ENCODE assay signal across 13 cellular contexts in genomic region chr18:60984496-60984895, GRCh38.
DNase-seq lines count a peak whose midpoint lies in the region; TF ChIP-seq lines count a peak whose summit lies in the region.
"Had no signal": no experiment of that assay in that cellular context is flagged by ENCODE, and none has a peak within 500 bp of the region (broad histone marks: within the 10 kb centered on the region; RNA-seq: fewer than 3 reads in every experiment).

No MANE protein-coding gene starts in this region.

- no peaks in the 10 kb centered on the region for H3K9me3 ChIP-seq in CD4-positive, alpha-beta memory T cell (ENCODE audit: control insufficient read depth in 1 of 2, low read length in 2 of 2)
- no peaks in the 10 kb centered on the region for H3K9me3 ChIP-seq in sigmoid colon
- H3K9me3 ChIP-seq: tibial artery had no signal

- H3K4me3 Mint-ChIP-seq in CD4-positive, alpha-beta memory T cell: no peak overlapping the region
- H3K4me3 Mint-ChIP-seq: naive thymus-derived CD4-positive, alpha-beta T cell had no signal

- no peak for TF ChIP-seq POLR2A in sigmoid colon (IDR thresholded peaks at IDR 0.05)

- H3K36me3 Mint-ChIP-seq in CD4-positive, alpha-beta memory T cell: no peaks in the 10 kb centered on the region
- H3K36me3 Mint-ChIP-seq: naive thymus-derived CD4-positive, alpha-beta T cell had no signal

- no peaks in the 10 kb centered on the region for H3K36me3 ChIP-seq in brain microvascular endothelial cell (replicated peaks)
- no peaks in the 10 kb centered on the region for H3K36me3 ChIP-seq in CD4-positive, alpha-beta memory T cell (ENCODE audit: insufficient read depth, low read length)
- no peaks in the 10 kb centered on the region for H3K36me3 ChIP-seq in sigmoid colon
- H3K36me3 ChIP-seq: tibial artery had no signal

- WGBS in sigmoid colon, 2 donors: 64 to 84% methylated on average over 4 of the region's 4 CpGs

- no peak overlapping the region for H3K27ac ChIP-seq in brain microvascular endothelial cell
- no peak overlapping the region for H3K27ac ChIP-seq in CD4-positive, alpha-beta memory T cell (ENCODE audit: low read depth, low read length)
- no peak overlapping the region for H3K27ac ChIP-seq in sigmoid colon
- H3K27ac ChIP-seq: tibial artery had no signal

- TF ChIP-seq CTCF in AG04449 (IDR thresholded peaks at IDR 0.05; ENCODE audit: insufficient read depth, low read length, missing control alignments): no peak
- TF ChIP-seq CTCF in brain microvascular endothelial cell (IDR thresholded peaks at IDR 0.05; ENCODE audit: low read depth, low read length, missing control alignments): no peak
- TF ChIP-seq CTCF in sigmoid colon (IDR thresholded peaks at IDR 0.05): no peak

- peaks cover 0 to 24% (median 4%) of the 10 kb centered on the region in 8 donors for H3K9me3 Mint-ChIP-seq in CD4-positive, alpha-beta memory T cell

- no peak overlapping the region for H3K27ac Mint-ChIP-seq in CD4-positive, alpha-beta memory T cell
- H3K27ac Mint-ChIP-seq: naive thymus-derived CD4-positive, alpha-beta T cell had no signal

- CTCF ChIA-PET in AG04449 (lab: Yijun Ruan, JAX): interaction anchor here (1.1 kb wide), 1 partner anchor 16 kb away, joined by 3 read pairs; no protein-coding TSS in a partner anchor
- CTCF ChIA-PET in CD4-positive, alpha-beta memory T cell (lab: Charles Lee; ENCODE audit: partially characterized antibody): no interaction called here

- peaks cover 0 to 4% (median 0%) of the 10 kb centered on the region in 4 donors for H3K4me1 Mint-ChIP-seq in CD4-positive, alpha-beta memory T cell
- H3K4me1 Mint-ChIP-seq: naive thymus-derived CD4-positive, alpha-beta T cell had no signal

- POLR2A ChIA-PET in AG04449 (lab: Yijun Ruan, JAX): interaction anchor here (0.5 kb wide), 1 partner anchor 937 kb away, joined by 3 read pairs; no protein-coding TSS in a partner anchor
- POLR2A ChIA-PET in CD4-positive, alpha-beta memory T cell (lab: Charles Lee; ENCODE audit: partially characterized antibody): no interaction called here

- no peaks in the 10 kb centered on the region for H3K4me1 ChIP-seq in CD4-positive, alpha-beta memory T cell (ENCODE audit: insufficient read depth, low read length)
- no peaks in the 10 kb centered on the region for H3K4me1 ChIP-seq in sigmoid colon

- in situ Hi-C loops in brain microvascular endothelial cell (cut with HindIII; ENCODE audit: low pct_ligation_motif_present, low sequenced_read_pairs): no loop called here

- intact Hi-C loops in head of caudate nucleus (cut with DNase I): no loop called here
- intact Hi-C loops in CD4-positive, alpha-beta memory T cell (cut with micrococcal nuclease): no loop called here
- intact Hi-C loops in sigmoid colon (cut with DNase I): no loop called here

- H3K27me3 ChIP-seq in brain microvascular endothelial cell (replicated peaks) (no peaks in the 10 kb centered on the region), sigmoid colon (no peaks in the 10 kb centered on the region)
- H3K27me3 ChIP-seq in CD4-positive, alpha-beta memory T cell (ENCODE audit: insufficient read depth, low read length): no peaks in the 10 kb centered on the region
- H3K27me3 ChIP-seq: tibial artery had no signal

- no peaks in the 10 kb centered on the region for H3K27me3 Mint-ChIP-seq in CD4-positive, alpha-beta memory T cell
- H3K27me3 Mint-ChIP-seq: naive thymus-derived CD4-positive, alpha-beta T cell had no signal

- no peak for TF ChIP-seq EP300 in sigmoid colon (IDR thresholded peaks at IDR 0.05)

- no peak overlapping the region for H3K4me3 ChIP-seq in AG04449 (ENCODE audit: low read depth, low read length)
- H3K4me3 ChIP-seq in brain microvascular endothelial cell (ENCODE audit: low read depth, low read length): no peak overlapping the region
- H3K4me3 ChIP-seq in CD4-positive, alpha-beta memory T cell (ENCODE audit: low read length in 2 of 2): no peak overlapping the region
- no peak overlapping the region for H3K4me3 ChIP-seq in sigmoid colon
- H3K4me3 ChIP-seq: tibial artery had no signal

- DNase-seq in AG04449 (ENCODE audit: low read depth, low spot score): peak; percentile 81
- peak; percentile 48 for DNase-seq in HT1080 (ENCODE audit: low read depth)
- DNase-seq in brain microvascular endothelial cell: peak; percentile 80
- DNase-seq in hepatic stellate cell (ENCODE audit: low spot score): peak; percentile 9
- DNase-seq in head of caudate nucleus: no peak
- no peak for DNase-seq in AG08395 (ENCODE audit: low spot score)
- DNase-seq in CD4-positive, alpha-beta memory T cell: no peak
- DNase-seq in sigmoid colon: no peak
- DNase-seq: naive thymus-derived CD4-positive, alpha-beta T cell; NCI-H1694 treated with DMSO at 0.1 percent for 48 hours; NCI-H510A; SHP77; tibial artery had no signal

Comparison
In these comparisons a context has a peak if more than half of its experiments do, and no peak if none do; other contexts are left out.
1. DNase-seq: peak in AG04449 (single experiment), HT1080 (single experiment), brain microvascular endothelial cell (single experiment) and hepatic stellate cell (single experiment); none in head of caudate nucleus (0 of 42), AG08395 (single experiment), CD4-positive, alpha-beta memory T cell (0 of 5) and sigmoid colon (single experiment).